19 cellular contexts compared by ENCODE assay signal in genomic region chr13:51638497-51638871, GRCh38. TPM values are rescaled to one million over a fixed set of nuclear protein-coding genes. Genes with fewer than 3 reads are reported as not detected.
A peak's percentile ranks its signal among the peaks of the same experiment; 100 is the strongest.
DNase-seq lines count a peak whose midpoint lies in the region; ATAC-seq and TF ChIP-seq lines count a peak whose summit lies in the region.
"Had no signal": no experiment of that assay in that cellular context is flagged by ENCODE, and none has a peak within 500 bp of the region (broad histone marks: within the 10 kb centered on the region; RNA-seq: fewer than 3 reads in every experiment).

No MANE protein-coding gene starts in this region.

- CTCF ChIA-PET in RWPE1 (lab: Yijun Ruan, JAX) = interaction anchor here (0.6 kb wide), 1 partner anchor 61 kb away, joined by 3 read pairs; no protein-coding TSS in a partner anchor

- H3K4me3 Mint-ChIP-seq in natural killer cell = no peak overlapping the region
- H3K4me3 Mint-ChIP-seq: activated CD4-positive, alpha-beta T cell treated with anti-CD3 and anti-CD28 coated beads, Interleukin-2, amount 10 ng/mL, durations not matched to agents 7 days and 5 days; naive thymus-derived CD4-positive, alpha-beta T cell had no signal

- DNase-seq in GM23248 = peak; percentile 69
- DNase-seq in RWPE1 (ENCODE audit: low spot score) = peak; percentile 20
- peak; percentile 47 for DNase-seq in neuronal stem cell (ENCODE audit: low spot score)
- no peak for DNase-seq in activated effector memory CD4-positive, alpha-beta T cell treated with anti-CD3 and anti-CD28 coated beads, Interleukin-2, amount 50 U/mL, for 16 hours
- no peak for DNase-seq in NCI-H524 treated with DMSO at 0.1 percent for 48 hours (lab: John Stamatoyannopoulos, UW)
- no peak for DNase-seq in natural killer cell
- DNase-seq: activated CD4-positive, alpha-beta T cell treated with anti-CD3 and anti-CD28 coated beads, Interleukin-2, amount 10 ng/mL, durations not matched to agents 7 days and 5 days; activated T-cell treated with anti-CD3 and anti-CD28 coated beads, Interleukin-2, amount 50 U/mL, for 48 hours; amniotic stem cell; C1 segment of cervical spinal cord; dermis blood vessel endothelial cell; left colon; MG63; naive thymus-derived CD4-positive, alpha-beta T cell; stomach; T-helper 1 cell had no signal

- peak overlapping the region; percentile 35 for H3K9ac ChIP-seq in GM23248
- no peak overlapping the region for H3K9ac ChIP-seq in neuronal stem cell (ENCODE audit: low read depth, low read length, poor library complexity)

- H3K4me3 ChIP-seq in GM23248 (peak overlapping the region; percentile 46), neuronal stem cell (ENCODE audit: low read length in 2 of 2) (peak overlapping the region in 1 of 2 donors; percentile 8)
- H3K4me3 ChIP-seq: MG63, stomach had no signal

- WGBS in GM23248 (ENCODE audit: low coverage in 1 of 2, low lambda C conversion rate in 2 of 2, missing lambda C conversion rate in 2 of 2), 2 experiments = 13 to 16% methylated on average over 5 of the region's 5 CpGs
- WGBS in neuronal stem cell (ENCODE audit: extremely low coverage in 2 of 2, insufficient read length in 2 of 2, insufficient replicate concordance in 1 of 2), 2 donors = no CpG with 5 or more reads among the region's 5 CpGs

- H3K79me1 ChIP-seq in neuronal stem cell (ENCODE audit: low read depth, low read length) = no peaks in the 10 kb centered on the region

- no peaks in the 10 kb centered on the region for H3K9me2 ChIP-seq in GM23248 (ENCODE audit: insufficient read depth)

- H3F3A ChIP-seq in GM23248 (ENCODE audit: insufficient read depth) = peaks cover 25% of the 10 kb centered on the region

- H3K27me3 Mint-ChIP-seq in natural killer cell (ENCODE audit: low read depth in 2 of 2) = no peaks in the 10 kb centered on the region
- H3K27me3 Mint-ChIP-seq: activated CD4-positive, alpha-beta T cell treated with anti-CD3 and anti-CD28 coated beads, Interleukin-2, amount 10 ng/mL, durations not matched to agents 7 days and 5 days; naive thymus-derived CD4-positive, alpha-beta T cell had no signal

- no peak overlapping the region for H2BK15ac ChIP-seq in neuronal stem cell (ENCODE audit: low read length)

- H2AFZ ChIP-seq in GM23248 (no peak overlapping the region), neuronal stem cell (ENCODE audit: low read length) (peak overlapping the region; percentile 16)

- H3K79me2 ChIP-seq in GM23248 (ENCODE audit: insufficient read depth) = peaks cover 92% of the 10 kb centered on the region

- no peak overlapping the region for H4K8ac ChIP-seq in neuronal stem cell (ENCODE audit: low read depth, low read length)

- H3K23ac ChIP-seq in neuronal stem cell (ENCODE audit: low read depth, low read length, poor library complexity) = no peak overlapping the region

- H3K4ac ChIP-seq in neuronal stem cell (ENCODE audit: low read length) = no peak overlapping the region

- H2AK5ac ChIP-seq in neuronal stem cell (ENCODE audit: low read depth, low read length) = no peak overlapping the region

- ATAC-seq in esophagus mucosa (peak; percentile 42), natural killer cell (no peak), GM18870 (IDR thresholded peaks at IDR 0.05; ENCODE audit: unreplicated experiment) (no peak)
- ATAC-seq: left colon; naive thymus-derived CD4-positive, alpha-beta T cell had no signal

- H2BK5ac ChIP-seq in neuronal stem cell (ENCODE audit: low read length) = no peak overlapping the region

- no peak overlapping the region for H3K14ac ChIP-seq in neuronal stem cell (ENCODE audit: low read length)

- H3K27ac Mint-ChIP-seq in natural killer cell = no peak overlapping the region
- H3K27ac Mint-ChIP-seq: activated CD4-positive, alpha-beta T cell treated with anti-CD3 and anti-CD28 coated beads, Interleukin-2, amount 10 ng/mL, durations not matched to agents 7 days and 5 days had no signal

- H3K4me1 ChIP-seq in GM23248 (ENCODE audit: insufficient read depth) (peaks cover 52% of the 10 kb centered on the region), neuronal stem cell (ENCODE audit: control insufficient read depth in 2 of 2, insufficient read depth in 1 of 2, low read depth in 1 of 2, low read length in 2 of 2) (peaks cover 16 to 27% of the 10 kb centered on the region in 2 donors)

- H3K36me3 ChIP-seq in GM23248 (ENCODE audit: low read depth) (no peaks in the 10 kb centered on the region), neuronal stem cell (replicated peaks in 1 of 2; ENCODE audit: control insufficient read depth in 2 of 2, insufficient read depth in 2 of 2, low read length in 2 of 2) (no peaks in the 10 kb centered on the region)
- H3K36me3 ChIP-seq: MG63, stomach had no signal

- no peak overlapping the region for H3K18ac ChIP-seq in neuronal stem cell (ENCODE audit: low read length)

- no peak overlapping the region for H2BK120ac ChIP-seq in neuronal stem cell (ENCODE audit: low read depth, low read length)

- no peaks in the 10 kb centered on the region for H3K9me3 Mint-ChIP-seq in natural killer cell

- no peaks in the 10 kb centered on the region for H4K20me1 ChIP-seq in GM23248 (ENCODE audit: insufficient read depth)

- intact Hi-C loops in natural killer cell (cut with micrococcal nuclease) = no loop called here

- in situ Hi-C loops in GM23248 (cut with MboI) = no loop called here

- H3K27me3 ChIP-seq in GM23248 (replicated peaks; ENCODE audit: insufficient read depth) (no peaks in the 10 kb centered on the region), neuronal stem cell (ENCODE audit: control insufficient read depth in 3 of 3, insufficient read depth in 3 of 3, low read depth in 1 of 3, low read length in 3 of 3) (no peaks in the 10 kb centered on the region)
- H3K27me3 ChIP-seq: MG63, stomach had no signal

- H3K36me3 Mint-ChIP-seq in natural killer cell = no peaks in the 10 kb centered on the region

- H3K27ac ChIP-seq in GM23248 (peak overlapping the region; percentile 52), RWPE1 (no peak overlapping the region), neuronal stem cell (replicated peaks; ENCODE audit: low read length) (peak overlapping the region; percentile 81)
- H3K27ac ChIP-seq: HL-60 had no signal

- POLR2A ChIA-PET in RWPE1 (lab: Yijun Ruan, JAX; ENCODE audit: low non-redundant PET) = no interaction called here

- peaks cover 27 to 38% of the 10 kb centered on the region in 2 donors for H3K4me1 Mint-ChIP-seq in natural killer cell

- H2BK12ac ChIP-seq in neuronal stem cell (ENCODE audit: low read length) = no peak overlapping the region

- H3K9me3 ChIP-seq in GM23248 (ENCODE audit: low read depth) = no peaks in the 10 kb centered on the region
- no peaks in the 10 kb centered on the region for H3K9me3 ChIP-seq in neuronal stem cell (replicated peaks in 1 of 2; ENCODE audit: control insufficient read depth in 2 of 2, insufficient read depth in 1 of 2, low read depth in 1 of 2, low read length in 2 of 2)
- H3K9me3 ChIP-seq: MG63, stomach had no signal

- peak overlapping the region; percentile 79 for H3K4me2 ChIP-seq in GM23248 (ENCODE audit: unreplicated experiment)
- H3K4me2 ChIP-seq in neuronal stem cell (ENCODE audit: insufficient read depth, low read length, poor library complexity, severe bottlenecking) = no peak overlapping the region

- H4K91ac ChIP-seq in neuronal stem cell (ENCODE audit: low read depth, low read length, poor library complexity) = no peak overlapping the region

- TF ChIP-seq CTCF in RWPE1 (conservative IDR thresholded peaks at IDR 0.05; ENCODE audit: low read depth) (no peak), natural killer cell (IDR thresholded peaks at IDR 0.05) (no peak)

RNA-seq across cellular contexts. Expression of gene WDFY2, which starts 54.2 kb away (rescaled TPM):
- 6.9 and 17.1 TPM in 2 replicates for total RNA-seq in GM23248 (2014; rRNA removed; shearing (Covaris generic))
- 11.5 and 14.2 TPM in 2 replicates for polyA plus RNA-seq in GM23248 (2016; fragmentation: Nextera tagmentation; extraction: Ambion mirVana)
- 15.9 TPM for total RNA-seq in esophagus mucosa
- 10.6 TPM for polyA plus RNA-seq in neuronal stem cell (2013, experiment 1 of 2)
- 9.7 TPM for polyA plus RNA-seq in neuronal stem cell (2013, experiment 2 of 2)
- 10 to 100 TPM; 29.5 to 32.1 (median 31.3) TPM for total RNA-seq in natural killer cell

Comparison
In these comparisons a context has a peak if more than half of its experiments do, and no peak if none do; other contexts are left out.
1. DNase-seq: peak in GM23248 (single experiment), RWPE1 (single experiment) and neuronal stem cell (single experiment); none in activated effector memory CD4-positive, alpha-beta T cell treated with anti-CD3 and anti-CD28 coated beads, Interleukin-2, amount 50 U/mL, for 16 hours (single experiment), NCI-H524 treated with DMSO at 0.1 percent for 48 hours (single experiment) and natural killer cell (single experiment).